16 cellular contexts compared by ENCODE assay signal in the genomic region with DNA sequence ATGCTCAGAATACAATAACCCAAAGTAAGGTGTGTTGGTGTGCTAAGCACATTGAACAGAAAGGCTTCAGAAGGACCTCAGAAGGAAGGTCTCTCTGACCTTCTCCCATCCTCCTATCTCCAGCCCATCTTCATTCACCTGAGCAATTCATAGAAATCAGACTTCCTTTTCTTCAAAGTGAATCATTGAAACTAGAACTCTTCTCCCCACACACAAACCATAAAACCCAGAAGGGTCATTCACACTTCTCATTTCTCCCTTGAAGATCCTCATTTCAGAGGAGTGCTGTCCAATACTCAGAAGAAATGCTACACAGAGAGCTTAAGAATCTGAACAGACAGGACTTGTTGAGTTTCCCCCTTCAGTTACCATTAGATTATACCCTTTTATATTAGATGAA.
DNase-seq lines count a peak whose midpoint lies in the region; ATAC-seq, FAIRE-seq and TF ChIP-seq lines count a peak whose summit lies in the region.
"Had no signal": no experiment of that assay in that cellular context is flagged by ENCODE, and none has a peak within 500 bp of the region (broad histone marks: within the 10 kb centered on the region; RNA-seq: fewer than 3 reads in every experiment).

No MANE protein-coding gene starts in this region.

- in situ Hi-C loops in ACHN (cut with HindIII; ENCODE audit: low pct_ligation_motif_present, low pct_unique_long_range_greater_than_20kb, low sequenced_read_pairs) = no loop called here

- DNase-seq in GM12891 (ENCODE audit: insufficient read length, low spot score) = no peak
- no peak for DNase-seq in glutamatergic neuron
- no peak for DNase-seq in sigmoid colon
- no peak for DNase-seq in ACHN
- DNase-seq in HuH-7.5 (ENCODE audit: low spot score) = no peak
- DNase-seq: activated T-cell treated with anti-CD3 and anti-CD28 coated beads, Interleukin-2, amount 50 U/mL, for 4 hours; effector CD4-positive, alpha-beta T cell; foreskin fibroblast; NCI-H187; NCI-H82; pancreas; WERI-Rb-1 had no signal

- H3K27me3 Mint-ChIP-seq in glutamatergic neuron (ENCODE audit: unreplicated experiment) = no peaks in the 10 kb centered on the region

- H3K9me3 Mint-ChIP-seq in glutamatergic neuron (ENCODE audit: unreplicated experiment) = no peaks in the 10 kb centered on the region
- H3K9me3 Mint-ChIP-seq: activated T-cell treated with anti-CD3 and anti-CD28 coated beads, Interleukin-2, amount 50 U/mL, for 4 hours had no signal

- ATAC-seq in GM19043 (IDR thresholded peaks at IDR 0.05; ENCODE audit: low read depth, unreplicated experiment) (peak; percentile 69), HG02759 (IDR thresholded peaks at IDR 0.05; ENCODE audit: unreplicated experiment) (peak; percentile 74), HG03565 (IDR thresholded peaks at IDR 0.05; ENCODE audit: unreplicated experiment) (peak; percentile 94)
- ATAC-seq: activated T-cell treated with anti-CD3 and anti-CD28 coated beads, Interleukin-2, amount 50 U/mL, for 4 hours; pancreas had no signal

- FAIRE-seq in GM12891 (lab: Jason Lieb, UNC) = no peak
- FAIRE-seq: pancreas had no signal

- no peak overlapping the region for H3K27ac Mint-ChIP-seq in glutamatergic neuron (ENCODE audit: unreplicated experiment)

- H3K4me1 ChIP-seq in sigmoid colon = no peaks in the 10 kb centered on the region
- H3K4me1 ChIP-seq: pancreas had no signal

- H3K36me3 ChIP-seq in sigmoid colon = no peaks in the 10 kb centered on the region
- H3K36me3 ChIP-seq: pancreas, WERI-Rb-1 had no signal

- TF ChIP-seq EP300 in sigmoid colon (IDR thresholded peaks at IDR 0.05) = no peak

- H3K9me3 ChIP-seq in sigmoid colon = no peaks in the 10 kb centered on the region
- H3K9me3 ChIP-seq: pancreas had no signal

- TF ChIP-seq POLR2A in GM12891 (IDR thresholded peaks at IDR 0.05; ENCODE audit: low read depth, low read length) = no peak
- TF ChIP-seq POLR2A in sigmoid colon (IDR thresholded peaks at IDR 0.05) = no peak

- no peaks in the 10 kb centered on the region for H3K27me3 ChIP-seq in sigmoid colon

- H3K4me3 ChIP-seq in sigmoid colon = no peak overlapping the region
- H3K4me3 ChIP-seq: pancreas had no signal

- intact Hi-C loops in sigmoid colon (cut with DNase I) = no loop called here

- H3K4me1 Mint-ChIP-seq in glutamatergic neuron (ENCODE audit: low read depth, unreplicated experiment) = peaks cover 6% of the 10 kb centered on the region

- H3K36me3 Mint-ChIP-seq in glutamatergic neuron (ENCODE audit: unreplicated experiment) = no peaks in the 10 kb centered on the region

- TF ChIP-seq CTCF in glutamatergic neuron (IDR thresholded peaks at IDR 0.05; ENCODE audit: partially characterized antibody, unreplicated experiment) (no peak), sigmoid colon (IDR thresholded peaks at IDR 0.05) (no peak)

- no peak overlapping the region for H3K27ac ChIP-seq in sigmoid colon
- H3K27ac ChIP-seq: KMS-11, pancreas, WERI-Rb-1 had no signal

- H3K4me3 Mint-ChIP-seq in glutamatergic neuron (ENCODE audit: unreplicated experiment) = no peak overlapping the region
- H3K4me3 Mint-ChIP-seq: activated T-cell treated with anti-CD3 and anti-CD28 coated beads, Interleukin-2, amount 50 U/mL, for 4 hours had no signal

TF ChIP-seq in GM12891, 5 proteins besides CTCF, POLR2A, EP300 and RAD21:
- TF ChIP-seq SPI1 (IDR thresholded peaks at IDR 0.05; ENCODE audit: low read depth, low read length) (peak; percentile 73; the same call in 1 of the 2 replicates), POLR2AphosphoS5 (IDR thresholded peaks at IDR 0.05; ENCODE audit: low read depth, low read length) (no peak)
